ENCODE assay signal across 1 cellular context in the genomic region with DNA sequence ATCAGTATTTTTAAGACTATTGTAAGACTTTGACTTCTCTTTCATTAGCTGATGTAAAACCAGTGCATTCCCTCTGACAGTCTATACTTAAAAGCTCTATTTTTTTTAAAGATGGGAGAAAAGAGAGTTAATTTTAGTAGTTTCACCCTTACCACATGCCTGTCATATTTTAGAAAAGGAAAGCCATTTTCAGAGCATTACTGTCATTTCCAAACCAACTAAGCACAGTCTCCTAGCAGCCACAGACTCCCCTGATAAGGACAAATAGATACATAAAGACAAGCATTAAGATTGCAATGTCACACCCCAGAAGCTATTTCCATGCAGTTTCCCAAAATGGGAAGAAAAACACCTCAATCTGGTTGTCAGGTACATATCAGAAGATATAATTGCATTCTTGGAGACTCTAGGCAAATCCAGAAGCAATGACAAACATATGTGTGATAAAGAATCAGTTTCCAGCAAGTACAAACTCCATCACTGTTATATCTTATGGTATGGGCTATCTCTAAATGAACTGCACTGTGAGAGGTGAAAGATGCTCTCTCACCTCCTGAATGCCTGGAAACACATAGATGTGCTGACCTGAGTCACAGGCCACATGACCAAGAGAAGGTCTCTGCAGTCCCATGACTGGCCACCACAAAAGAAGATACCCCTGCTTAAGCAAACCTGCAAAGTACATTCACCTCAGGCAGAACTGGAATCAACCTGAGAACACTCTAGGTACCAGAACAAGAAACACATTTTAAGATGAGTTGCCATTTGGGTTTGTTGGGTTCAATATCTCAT.
TF ChIP-seq lines count a peak whose summit lies in the region.

No MANE protein-coding gene starts in this region.

TF ChIP-seq in GM23338, 12 proteins besides CTCF, POLR2A, EP300 and RAD21 (continued from another document):
- TF ChIP-seq, protein P1, sequence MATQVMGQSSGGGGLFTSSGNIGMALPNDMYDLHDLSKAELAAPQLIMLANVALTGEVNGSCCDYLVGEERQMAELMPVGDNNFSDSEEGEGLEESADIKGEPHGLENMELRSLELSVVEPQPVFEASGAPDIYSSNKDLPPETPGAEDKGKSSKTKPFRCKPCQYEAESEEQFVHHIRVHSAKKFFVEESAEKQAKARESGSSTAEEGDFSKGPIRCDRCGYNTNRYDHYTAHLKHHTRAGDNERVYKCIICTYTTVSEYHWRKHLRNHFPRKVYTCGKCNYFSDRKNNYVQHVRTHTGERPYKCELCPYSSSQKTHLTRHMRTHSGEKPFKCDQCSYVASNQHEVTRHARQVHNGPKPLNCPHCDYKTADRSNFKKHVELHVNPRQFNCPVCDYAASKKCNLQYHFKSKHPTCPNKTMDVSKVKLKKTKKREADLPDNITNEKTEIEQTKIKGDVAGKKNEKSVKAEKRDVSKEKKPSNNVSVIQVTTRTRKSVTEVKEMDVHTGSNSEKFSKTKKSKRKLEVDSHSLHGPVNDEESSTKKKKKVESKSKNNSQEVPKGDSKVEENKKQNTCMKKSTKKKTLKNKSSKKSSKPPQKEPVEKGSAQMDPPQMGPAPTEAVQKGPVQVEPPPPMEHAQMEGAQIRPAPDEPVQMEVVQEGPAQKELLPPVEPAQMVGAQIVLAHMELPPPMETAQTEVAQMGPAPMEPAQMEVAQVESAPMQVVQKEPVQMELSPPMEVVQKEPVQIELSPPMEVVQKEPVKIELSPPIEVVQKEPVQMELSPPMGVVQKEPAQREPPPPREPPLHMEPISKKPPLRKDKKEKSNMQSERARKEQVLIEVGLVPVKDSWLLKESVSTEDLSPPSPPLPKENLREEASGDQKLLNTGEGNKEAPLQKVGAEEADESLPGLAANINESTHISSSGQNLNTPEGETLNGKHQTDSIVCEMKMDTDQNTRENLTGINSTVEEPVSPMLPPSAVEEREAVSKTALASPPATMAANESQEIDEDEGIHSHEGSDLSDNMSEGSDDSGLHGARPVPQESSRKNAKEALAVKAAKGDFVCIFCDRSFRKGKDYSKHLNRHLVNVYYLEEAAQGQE (IDR thresholded peaks at IDR 0.05; ENCODE audit: unreplicated experiment): no peak
- TF ChIP-seq NANOG (IDR thresholded peaks at IDR 0.05; ENCODE audit: borderline replicate concordance): no peak
- TF ChIP-seq, protein P2, sequence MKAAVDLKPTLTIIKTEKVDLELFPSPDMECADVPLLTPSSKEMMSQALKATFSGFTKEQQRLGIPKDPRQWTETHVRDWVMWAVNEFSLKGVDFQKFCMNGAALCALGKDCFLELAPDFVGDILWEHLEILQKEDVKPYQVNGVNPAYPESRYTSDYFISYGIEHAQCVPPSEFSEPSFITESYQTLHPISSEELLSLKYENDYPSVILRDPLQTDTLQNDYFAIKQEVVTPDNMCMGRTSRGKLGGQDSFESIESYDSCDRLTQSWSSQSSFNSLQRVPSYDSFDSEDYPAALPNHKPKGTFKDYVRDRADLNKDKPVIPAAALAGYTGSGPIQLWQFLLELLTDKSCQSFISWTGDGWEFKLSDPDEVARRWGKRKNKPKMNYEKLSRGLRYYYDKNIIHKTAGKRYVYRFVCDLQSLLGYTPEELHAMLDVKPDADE (IDR thresholded peaks at IDR 0.05): no peak
- TF ChIP-seq STAT1 (IDR thresholded peaks at IDR 0.05; ENCODE audit: unreplicated experiment): no peak
- TF ChIP-seq JUNB (IDR thresholded peaks at IDR 0.05; ENCODE audit: unreplicated experiment): no peak
- TF ChIP-seq POLR2AphosphoS5 (IDR thresholded peaks at IDR 0.05; ENCODE audit: low read depth): no peak
- TF ChIP-seq, protein P3, sequence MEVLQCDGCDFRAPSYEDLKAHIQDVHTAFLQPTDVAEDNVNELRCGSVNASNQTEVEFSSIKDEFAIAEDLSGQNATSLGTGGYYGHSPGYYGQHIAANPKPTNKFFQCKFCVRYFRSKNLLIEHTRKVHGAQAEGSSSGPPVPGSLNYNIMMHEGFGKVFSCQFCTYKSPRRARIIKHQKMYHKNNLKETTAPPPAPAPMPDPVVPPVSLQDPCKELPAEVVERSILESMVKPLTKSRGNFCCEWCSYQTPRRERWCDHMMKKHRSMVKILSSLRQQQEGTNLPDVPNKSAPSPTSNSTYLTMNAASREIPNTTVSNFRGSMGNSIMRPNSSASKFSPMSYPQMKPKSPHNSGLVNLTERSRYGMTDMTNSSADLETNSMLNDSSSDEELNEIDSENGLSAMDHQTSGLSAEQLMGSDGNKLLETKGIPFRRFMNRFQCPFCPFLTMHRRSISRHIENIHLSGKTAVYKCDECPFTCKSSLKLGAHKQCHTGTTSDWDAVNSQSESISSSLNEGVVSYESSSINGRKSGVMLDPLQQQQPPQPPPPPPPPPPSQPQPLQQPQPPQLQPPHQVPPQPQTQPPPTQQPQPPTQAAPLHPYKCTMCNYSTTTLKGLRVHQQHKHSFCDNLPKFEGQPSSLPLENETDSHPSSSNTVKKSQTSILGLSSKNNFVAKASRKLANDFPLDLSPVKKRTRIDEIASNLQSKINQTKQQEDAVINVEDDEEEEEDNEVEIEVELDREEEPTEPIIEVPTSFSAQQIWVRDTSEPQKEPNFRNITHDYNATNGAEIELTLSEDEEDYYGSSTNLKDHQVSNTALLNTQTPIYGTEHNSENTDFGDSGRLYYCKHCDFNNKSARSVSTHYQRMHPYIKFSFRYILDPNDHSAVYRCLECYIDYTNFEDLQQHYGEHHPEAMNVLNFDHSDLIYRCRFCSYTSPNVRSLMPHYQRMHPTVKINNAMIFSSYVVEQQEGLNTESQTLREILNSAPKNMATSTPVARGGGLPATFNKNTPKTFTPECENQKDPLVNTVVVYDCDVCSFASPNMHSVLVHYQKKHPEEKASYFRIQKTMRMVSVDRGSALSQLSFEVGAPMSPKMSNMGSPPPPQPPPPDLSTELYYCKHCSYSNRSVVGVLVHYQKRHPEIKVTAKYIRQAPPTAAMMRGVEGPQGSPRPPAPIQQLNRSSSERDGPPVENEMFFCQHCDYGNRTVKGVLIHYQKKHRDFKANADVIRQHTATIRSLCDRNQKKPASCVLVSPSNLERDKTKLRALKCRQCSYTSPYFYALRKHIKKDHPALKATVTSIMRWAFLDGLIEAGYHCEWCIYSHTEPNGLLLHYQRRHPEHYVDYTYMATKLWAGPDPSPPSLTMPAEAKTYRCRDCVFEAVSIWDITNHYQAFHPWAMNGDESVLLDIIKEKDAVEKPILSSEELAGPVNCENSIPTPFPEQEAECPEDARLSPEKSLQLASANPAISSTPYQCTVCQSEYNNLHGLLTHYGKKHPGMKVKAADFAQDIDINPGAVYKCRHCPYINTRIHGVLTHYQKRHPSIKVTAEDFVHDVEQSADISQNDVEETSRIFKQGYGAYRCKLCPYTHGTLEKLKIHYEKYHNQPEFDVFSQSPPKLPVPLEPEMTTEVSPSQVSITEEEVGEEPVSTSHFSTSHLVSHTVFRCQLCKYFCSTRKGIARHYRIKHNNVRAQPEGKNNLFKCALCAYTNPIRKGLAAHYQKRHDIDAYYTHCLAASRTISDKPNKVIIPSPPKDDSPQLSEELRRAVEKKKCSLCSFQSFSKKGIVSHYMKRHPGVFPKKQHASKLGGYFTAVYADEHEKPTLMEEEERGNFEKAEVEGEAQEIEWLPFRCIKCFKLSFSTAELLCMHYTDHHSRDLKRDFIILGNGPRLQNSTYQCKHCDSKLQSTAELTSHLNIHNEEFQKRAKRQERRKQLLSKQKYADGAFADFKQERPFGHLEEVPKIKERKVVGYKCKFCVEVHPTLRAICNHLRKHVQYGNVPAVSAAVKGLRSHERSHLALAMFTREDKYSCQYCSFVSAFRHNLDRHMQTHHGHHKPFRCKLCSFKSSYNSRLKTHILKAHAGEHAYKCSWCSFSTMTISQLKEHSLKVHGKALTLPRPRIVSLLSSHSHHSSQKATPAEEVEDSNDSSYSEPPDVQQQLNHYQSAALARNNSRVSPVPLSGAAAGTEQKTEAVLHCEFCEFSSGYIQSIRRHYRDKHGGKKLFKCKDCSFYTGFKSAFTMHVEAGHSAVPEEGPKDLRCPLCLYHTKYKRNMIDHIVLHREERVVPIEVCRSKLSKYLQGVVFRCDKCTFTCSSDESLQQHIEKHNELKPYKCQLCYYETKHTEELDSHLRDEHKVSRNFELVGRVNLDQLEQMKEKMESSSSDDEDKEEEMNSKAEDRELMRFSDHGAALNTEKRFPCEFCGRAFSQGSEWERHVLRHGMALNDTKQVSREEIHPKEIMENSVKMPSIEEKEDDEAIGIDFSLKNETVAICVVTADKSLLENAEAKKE (CRISPR knock-in tag; IDR thresholded peaks at IDR 0.05): no peak
